Comparison of ENCODE assay signal across 14 cellular contexts in the genomic region with DNA sequence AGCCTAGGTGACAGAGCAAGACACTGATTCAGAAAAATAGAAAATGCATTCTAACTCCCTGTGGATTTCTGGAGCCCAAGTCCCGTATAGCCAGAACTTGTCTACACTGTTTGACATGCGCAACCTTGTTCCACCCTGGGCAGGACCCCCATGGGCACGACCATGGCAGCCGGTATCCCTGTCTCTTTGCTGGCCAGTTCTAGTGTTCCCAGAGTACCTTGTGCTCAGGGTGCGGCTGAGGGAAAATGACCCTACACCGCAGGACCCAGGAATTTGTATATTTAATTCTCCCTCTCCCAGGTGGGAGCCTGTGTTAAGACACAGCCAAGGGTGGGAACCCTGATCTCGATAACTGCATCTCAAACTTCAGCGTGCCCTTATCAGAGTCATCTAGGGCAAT. TPM values are rescaled to one million over a fixed set of nuclear protein-coding genes. Genes with fewer than 3 reads are reported as not detected.
DNase-seq lines count a peak whose midpoint lies in the region; ATAC-seq and TF ChIP-seq lines count a peak whose summit lies in the region.
"Had no signal": no experiment of that assay in that cellular context is flagged by ENCODE, and none has a peak within 500 bp of the region (broad histone marks: within the 10 kb centered on the region; RNA-seq: fewer than 3 reads in every experiment).

No MANE protein-coding gene starts in this region.

- no peaks in the 10 kb centered on the region for H3K79me1 ChIP-seq in neuronal stem cell (ENCODE audit: low read depth, low read length)

- no peaks in the 10 kb centered on the region for H3K36me3 Mint-ChIP-seq in endodermal cell (ENCODE audit: low read depth)

- no peak overlapping the region for H3K9ac ChIP-seq in BLaER1
- no peak overlapping the region for H3K9ac ChIP-seq in endodermal cell (ENCODE audit: extremely low read depth, low read length, poor library complexity, severe bottlenecking)
- no peak overlapping the region for H3K9ac ChIP-seq in neuronal stem cell (ENCODE audit: low read depth, low read length, poor library complexity)

- H3K27me3 ChIP-seq in BLaER1 (no peaks in the 10 kb centered on the region), endodermal cell (ENCODE audit: control insufficient read depth, insufficient read depth, low read length, poor library complexity, severe bottlenecking) (no peaks in the 10 kb centered on the region), neuronal stem cell (ENCODE audit: control insufficient read depth in 3 of 3, insufficient read depth in 3 of 3, low read depth in 1 of 3, low read length in 3 of 3) (peaks cover 0 to 14% (median 0%) of the 10 kb centered on the region in 3 experiments)

- no peak overlapping the region for H3K4me3 Mint-ChIP-seq in endodermal cell

- no peak overlapping the region for H3K18ac ChIP-seq in neuronal stem cell (ENCODE audit: low read length)

- 93 to 96% methylated on average over 5 to 8 of the region's 8 CpGs for WGBS in endodermal cell (ENCODE audit: insufficient coverage in 1 of 2, insufficient read length in 1 of 2), 2 experiments
- WGBS in neuronal stem cell (ENCODE audit: extremely low coverage in 2 of 2, insufficient read length in 2 of 2, insufficient replicate concordance in 1 of 2), 2 donors: no CpG with 5 or more reads among the region's 8 CpGs

- no peak overlapping the region for H2AK5ac ChIP-seq in neuronal stem cell (ENCODE audit: low read depth, low read length)

- ATAC-seq in HG02798 (IDR thresholded peaks at IDR 0.05; ENCODE audit: poor library complexity, unreplicated experiment) (no peak), HG02763 (IDR thresholded peaks at IDR 0.05; ENCODE audit: unreplicated experiment) (no peak), GM21529 (IDR thresholded peaks at IDR 0.05; ENCODE audit: unreplicated experiment) (no peak)

- H2BK12ac ChIP-seq in neuronal stem cell (ENCODE audit: low read length): no peak overlapping the region

- no peak overlapping the region for H3K14ac ChIP-seq in neuronal stem cell (ENCODE audit: low read length)

- H3K36me3 ChIP-seq in BLaER1: no peaks in the 10 kb centered on the region
- no peaks in the 10 kb centered on the region for H3K36me3 ChIP-seq in endodermal cell (ENCODE audit: control insufficient read depth, insufficient read depth, low read length)
- H3K36me3 ChIP-seq in neuronal stem cell (replicated peaks in 1 of 2; ENCODE audit: control insufficient read depth in 2 of 2, insufficient read depth in 2 of 2, low read length in 2 of 2): no peaks in the 10 kb centered on the region
- H3K36me3 ChIP-seq: HAP-1 had no signal

- H3K4me1 ChIP-seq in BLaER1 (peaks cover 54% of the 10 kb centered on the region), endodermal cell (ENCODE audit: control insufficient read depth, insufficient read depth, low read length) (peaks cover 8% of the 10 kb centered on the region), neuronal stem cell (ENCODE audit: control insufficient read depth in 2 of 2, insufficient read depth in 1 of 2, low read depth in 1 of 2, low read length in 2 of 2) (peaks cover 8 to 20% of the 10 kb centered on the region in 2 donors)
- H3K4me1 ChIP-seq: HAP-1 had no signal

- no peaks in the 10 kb centered on the region for H3K9me3 Mint-ChIP-seq in endodermal cell

- no peak overlapping the region for H3K23ac ChIP-seq in neuronal stem cell (ENCODE audit: low read depth, low read length, poor library complexity)

- H3K9me3 ChIP-seq in BLaER1: no peaks in the 10 kb centered on the region
- no peaks in the 10 kb centered on the region for H3K9me3 ChIP-seq in endodermal cell (ENCODE audit: control insufficient read depth, low read length)
- H3K9me3 ChIP-seq in neuronal stem cell (replicated peaks in 1 of 2; ENCODE audit: control insufficient read depth in 2 of 2, insufficient read depth in 1 of 2, low read depth in 1 of 2, low read length in 2 of 2): peaks cover 0 to 3% of the 10 kb centered on the region in 2 donors
- H3K9me3 ChIP-seq: HAP-1 had no signal

- no peak overlapping the region for H2BK5ac ChIP-seq in neuronal stem cell (ENCODE audit: low read length)

- H4K91ac ChIP-seq in neuronal stem cell (ENCODE audit: low read depth, low read length, poor library complexity): no peak overlapping the region

- peak overlapping the region; percentile 78 for H2AFZ ChIP-seq in neuronal stem cell (ENCODE audit: low read length)

- H3K4me1 Mint-ChIP-seq in endodermal cell: no peaks in the 10 kb centered on the region

- no peak for TF ChIP-seq CTCF in endodermal cell (conservative IDR thresholded peaks at IDR 0.05)

- H3K4me2 ChIP-seq in BLaER1: peak overlapping the region; percentile 79
- no peak overlapping the region for H3K4me2 ChIP-seq in neuronal stem cell (ENCODE audit: insufficient read depth, low read length, poor library complexity, severe bottlenecking)

- H4K20me1 ChIP-seq in BLaER1: no peaks in the 10 kb centered on the region

- DNase-seq in endodermal cell (peak; percentile 14), neuronal stem cell (ENCODE audit: low spot score) (no peak), UCSD-AML1 (lab: John Stamatoyannopoulos, UW; ENCODE audit: unreplicated experiment) (no peak)
- DNase-seq: NCI-H187 treated with DMSO at 0.1 percent for 48 hours, NCI-H446, SHP77 treated with DMSO at 0.1 percent for 48 hours had no signal

- H2BK120ac ChIP-seq in neuronal stem cell (ENCODE audit: low read depth, low read length): no peak overlapping the region

- no peak overlapping the region for H2BK15ac ChIP-seq in neuronal stem cell (ENCODE audit: low read length)

- H3K27ac ChIP-seq in BLaER1 (peak overlapping the region; percentile 82; the same call in 1 of the 2 replicates), angular gyrus (ENCODE audit: low read depth, low read length) (peak overlapping the region; percentile 57), endodermal cell (ENCODE audit: low read depth, low read length) (no peak overlapping the region), neuronal stem cell (replicated peaks; ENCODE audit: low read length) (no peak overlapping the region)

- no peak overlapping the region for H4K8ac ChIP-seq in neuronal stem cell (ENCODE audit: low read depth, low read length)

- no peak overlapping the region for H3K4ac ChIP-seq in neuronal stem cell (ENCODE audit: low read length)

- no peaks in the 10 kb centered on the region for H3K27me3 Mint-ChIP-seq in endodermal cell (ENCODE audit: insufficient read depth)

- H3K4me3 ChIP-seq in BLaER1 (no peak overlapping the region), endodermal cell (ENCODE audit: low read length) (no peak overlapping the region), neuronal stem cell (ENCODE audit: low read length in 2 of 2) (peak overlapping the region in 1 of 2 donors; percentile 45)
- H3K4me3 ChIP-seq: HAP-1 had no signal

- no peak overlapping the region for H3K27ac Mint-ChIP-seq in endodermal cell

RNA-seq across cellular contexts. Expression of gene RIC3, which starts 36.7 kb away (rescaled TPM):
- total RNA-seq in endodermal cell: 10 to 100 TPM; 23.5 to 25.3 TPM
- 10.7 TPM for polyA plus RNA-seq in endodermal cell (2013, experiment 1 of 2)
- 10.7 TPM for polyA plus RNA-seq in endodermal cell (2013, experiment 2 of 2)
- 12.4 TPM for polyA plus RNA-seq in neuronal stem cell (2013, experiment 1 of 2)
- 12.3 TPM for polyA plus RNA-seq in neuronal stem cell (2013, experiment 2 of 2)
- total RNA-seq: OCI-LY7, RPMI7951 had no signal

RNA-seq across cellular contexts. Expression of gene LMO1, which starts 58.1 kb away (rescaled TPM):
- under 1 TPM in 1 of 2 donors, not detected in 1; 0.46 TPM for total RNA-seq in endodermal cell
- polyA plus RNA-seq in endodermal cell (2013, experiment 1 of 2): 2.6 TPM
- 2.6 TPM for polyA plus RNA-seq in endodermal cell (2013, experiment 2 of 2)
- 9.9 TPM for polyA plus RNA-seq in neuronal stem cell (2013, experiment 1 of 2)
- 9.4 TPM for polyA plus RNA-seq in neuronal stem cell (2013, experiment 2 of 2)
- total RNA-seq: OCI-LY7, RPMI7951 had no signal

Comparison
In these comparisons a context has a peak if more than half of its experiments do, and no peak if none do; other contexts are left out.
1. H3K27ac ChIP-seq: peak in BLaER1 (single experiment) and angular gyrus (single experiment); none in endodermal cell (single experiment) and neuronal stem cell (single experiment).